8 cellular contexts compared by ENCODE assay signal in the genomic region with DNA sequence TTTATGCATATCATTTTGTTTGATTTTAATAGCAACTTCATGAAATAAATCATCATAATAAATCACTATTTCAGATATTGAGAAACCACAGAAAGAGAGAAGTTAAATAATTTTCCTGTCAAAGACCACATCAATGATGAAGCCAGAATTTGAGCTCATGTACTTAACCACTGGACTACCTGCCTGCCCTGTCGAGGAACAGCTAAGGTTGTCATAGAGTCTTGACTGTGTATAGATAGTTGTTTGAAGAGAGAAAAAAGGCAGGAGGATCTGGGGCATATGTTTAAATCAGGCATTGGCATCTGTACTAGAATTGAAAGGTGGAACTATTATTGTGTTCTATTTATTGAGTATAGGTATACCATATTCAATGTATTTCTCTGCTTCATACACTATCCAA. TPM values are rescaled to one million over a fixed set of nuclear protein-coding genes. Genes with fewer than 3 reads are reported as not detected.
"Had no signal": no experiment of that assay in that cellular context is flagged by ENCODE, and none has a peak within 500 bp of the region (broad histone marks: within the 10 kb centered on the region; RNA-seq: fewer than 3 reads in every experiment).

No MANE protein-coding gene starts in this region.

- FAIRE-seq: H1, H54, HTR-8/SVneo, K562 had no signal

- H3K4me1 Mint-ChIP-seq: GM23338 had no signal

- H3K4me3 Mint-ChIP-seq: GM23338, H9 had no signal

- ATAC-seq: GM23338, K562 had no signal

- H3K4me2 ChIP-seq: GM23338 had no signal

- DNase-seq: H9, HCEC 1CT, IMR-90 had no signal

- H3K4me3 ChIP-seq: GM23338, K562 had no signal

- H3K9me3 Mint-ChIP-seq: GM23338, H9 had no signal

- H3K27ac Mint-ChIP-seq: GM23338, H9 had no signal

- H2AFZ ChIP-seq: GM23338 had no signal

RNA-seq across cellular contexts. Expression of gene CDKN2B, which starts 37.1 kb away (rescaled TPM):
- total RNA-seq: K562 had no signal
- polyA plus RNA-seq: K562 had no signal

RNA-seq across cellular contexts. Expression of gene CDKN2B-AS1, which starts 51.7 kb away (rescaled TPM):
- total RNA-seq: H1, H9, K562 had no signal
- polyA plus RNA-seq: GM23338, H1, K562 had no signal

RNA-seq across cellular contexts. Expression of gene CDKN2A, which starts 52.1 kb away (rescaled TPM):
- total RNA-seq: K562 had no signal
- polyA plus RNA-seq: K562 had no signal
